In the genomic region with DNA sequence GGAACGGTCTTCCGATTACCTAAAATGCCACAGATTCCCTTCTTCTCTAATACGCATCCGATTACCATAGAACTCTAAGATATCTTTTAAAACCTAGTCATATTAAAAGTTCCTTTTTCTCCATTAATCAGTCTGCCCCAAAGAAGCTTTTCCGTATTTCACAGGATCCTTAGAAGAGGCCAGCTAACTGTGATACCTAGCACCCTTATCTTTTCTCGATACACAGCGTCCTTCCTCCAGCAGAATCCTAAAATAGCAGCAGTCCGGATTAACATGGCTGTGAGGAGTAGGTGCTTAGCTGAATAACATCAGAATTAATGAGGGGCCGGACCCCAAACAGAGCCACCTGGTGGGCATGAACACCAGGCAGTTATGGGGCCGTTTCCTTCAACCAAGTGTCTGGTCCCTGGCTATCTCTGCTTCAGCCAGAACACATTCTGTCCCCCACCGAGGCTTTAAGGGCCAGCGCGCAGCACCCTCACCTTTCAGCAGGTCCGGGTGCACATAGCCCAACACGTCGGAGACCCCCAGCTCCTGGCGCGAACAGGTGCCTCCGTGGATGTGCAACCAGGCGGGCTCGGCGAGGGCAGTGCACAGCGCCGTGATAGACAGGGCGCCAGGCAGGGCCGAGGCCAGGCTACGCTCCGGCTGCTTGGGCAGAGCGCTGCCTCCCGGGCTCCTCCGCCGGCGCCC, we compare ENCODE assay signal across 8 cellular contexts. TPM values are rescaled to one million over a fixed set of nuclear protein-coding genes. Genes with fewer than 3 reads are reported as not detected.
DNase-seq lines count a peak whose midpoint lies in the region; ATAC-seq and TF ChIP-seq lines count a peak whose summit lies in the region.

No MANE protein-coding gene starts in this region.

- DNase-seq in BE2C (peak; percentile 45), NCI-H1105 (lab: John Stamatoyannopoulos, UW) (peak; percentile 30), fibroblast of lung (ENCODE audit: low read depth in 2 of 2) (peak; percentile 38 to 45), SKM-1 (lab: John Stamatoyannopoulos, UW; ENCODE audit: unreplicated experiment) (no peak)
- peak; percentile 70 for DNase-seq in activated CD8-positive, alpha-beta T cell treated with anti-CD3 and anti-CD28 coated beads for 36 hours

- H3K4me3 ChIP-seq in BE2C (ENCODE audit: low read depth, low read length) = peak overlapping the region; percentile 91
- peak overlapping the region; percentile 66 to 98 (median 75) for H3K4me3 ChIP-seq in fibroblast of lung (replicated peaks in 1 of 4; ENCODE audit: control extremely low read depth in 1 of 4, insufficient read depth in 1 of 4, low read depth in 3 of 4, low read length in 4 of 4)
- peak overlapping the region; percentile 62 for H3K4me3 ChIP-seq in neuron (ENCODE audit: low read length)

- H3K9me3 ChIP-seq in BE2C (no peaks in the 10 kb centered on the region), fibroblast of lung (ENCODE audit: control insufficient read depth, insufficient read depth, low read depth, low read length) (no peaks in the 10 kb centered on the region), neuron (ENCODE audit: low read length) (no peaks in the 10 kb centered on the region)

- H3K9ac ChIP-seq in fibroblast of lung (ENCODE audit: insufficient read depth, low read length) = peak overlapping the region; percentile 90

- H3K27ac Mint-ChIP-seq in activated CD8-positive, alpha-beta T cell treated with anti-CD3 and anti-CD28 coated beads for 36 hours = peak overlapping the region; percentile 82

- H3K4me2 ChIP-seq in fibroblast of lung (ENCODE audit: extremely low read depth, insufficient read depth, low read length) = peak overlapping the region; percentile 93

- TF ChIP-seq CTCF in BE2C (IDR thresholded peaks at IDR 0.05; ENCODE audit: low read depth, low read length) (peak; percentile 47), fibroblast of lung (conservative IDR thresholded peaks at IDR 0.05 in 1 of 2, IDR thresholded peaks at IDR 0.05 in 1 of 2; ENCODE audit: low read depth in 1 of 2, low read length in 2 of 2) (peak; percentile 39 to 45)
- peak; percentile 63 for TF ChIP-seq CTCF in activated CD8-positive, alpha-beta T cell treated with anti-CD3 and anti-CD28 coated beads for 36 hours (IDR thresholded peaks at IDR 0.05)

- H3K36me3 ChIP-seq in BE2C (peaks cover 9% of the 10 kb centered on the region), fibroblast of lung (ENCODE audit: control insufficient read depth, insufficient read depth, low read length) (peaks cover 7% of the 10 kb centered on the region), neuron (ENCODE audit: insufficient read depth, low read length) (peaks cover 35% of the 10 kb centered on the region)

- H3K27me3 ChIP-seq in BE2C (no peaks in the 10 kb centered on the region), fibroblast of lung (ENCODE audit: control insufficient read depth, insufficient read depth, low read length) (no peaks in the 10 kb centered on the region), neuron (ENCODE audit: insufficient read depth, low read length) (no peaks in the 10 kb centered on the region)

- no peak overlapping the region for H2AFZ ChIP-seq in fibroblast of lung (ENCODE audit: low read length)
- H2AFZ ChIP-seq in neuron (ENCODE audit: low read depth, low read length) = no peak overlapping the region

- ATAC-seq in GM19035 (IDR thresholded peaks at IDR 0.05; ENCODE audit: unreplicated experiment) = peak; percentile 14
- peak; percentile 1 for ATAC-seq in activated CD8-positive, alpha-beta T cell treated with anti-CD3 and anti-CD28 coated beads for 36 hours
- ATAC-seq in HG03196 (IDR thresholded peaks at IDR 0.05; ENCODE audit: unreplicated experiment) = no peak

- peaks cover 57% of the 10 kb centered on the region for H3K4me1 Mint-ChIP-seq in activated CD8-positive, alpha-beta T cell treated with anti-CD3 and anti-CD28 coated beads for 36 hours (ENCODE audit: low read depth)

- POLR2A ChIA-PET in activated CD8-positive, alpha-beta T cell treated with anti-CD3 and anti-CD28 coated beads for 36 hours (lab: Charles Lee) = interaction anchor here (0.7 to 2.9 kb wide), 4 partner anchors 18 to 56 kb away, joined by 3 to 9 read pairs (median 4); a partner anchor contains a TSS

- H3K9me3 Mint-ChIP-seq in activated CD8-positive, alpha-beta T cell treated with anti-CD3 and anti-CD28 coated beads for 36 hours = no peaks in the 10 kb centered on the region

- CTCF ChIA-PET in activated CD8-positive, alpha-beta T cell treated with anti-CD3 and anti-CD28 coated beads for 36 hours (lab: Charles Lee) = interaction anchor here (0.6 to 2.7 kb wide), 15 partner anchors 9 to 272 kb away, joined by 3 to 14 read pairs (median 6); a partner anchor contains a TSS

- H3K36me3 Mint-ChIP-seq in activated CD8-positive, alpha-beta T cell treated with anti-CD3 and anti-CD28 coated beads for 36 hours (ENCODE audit: low read depth) = peaks cover 38% of the 10 kb centered on the region

- H3K4me1 ChIP-seq in BE2C (peaks cover 6% of the 10 kb centered on the region; the same call in 1 of the 2 replicates), fibroblast of lung (ENCODE audit: control insufficient read depth, extremely low read depth, insufficient read depth, low read length) (peaks cover 30% of the 10 kb centered on the region), neuron (ENCODE audit: insufficient read depth, low read length) (peaks cover 25% of the 10 kb centered on the region)

- H3K27ac ChIP-seq in fibroblast of lung (ENCODE audit: insufficient read depth, low read length) = peak overlapping the region; percentile 89

- intact Hi-C loops in activated CD8-positive, alpha-beta T cell treated with anti-CD3 and anti-CD28 coated beads for 36 hours (cut with micrococcal nuclease) = loop anchor here (5.0 kb wide), 1 partner anchor 128 kb away; a partner anchor contains a TSS

- peaks cover 54% of the 10 kb centered on the region for H3K79me2 ChIP-seq in fibroblast of lung (ENCODE audit: control insufficient read depth, insufficient read depth, low read length)

- H4K20me1 ChIP-seq in fibroblast of lung (ENCODE audit: control insufficient read depth, extremely low read depth, insufficient read depth, low read length) = no peaks in the 10 kb centered on the region

- H3K4me3 Mint-ChIP-seq in activated CD8-positive, alpha-beta T cell treated with anti-CD3 and anti-CD28 coated beads for 36 hours = peak overlapping the region; percentile 85

- no peaks in the 10 kb centered on the region for H3K27me3 Mint-ChIP-seq in activated CD8-positive, alpha-beta T cell treated with anti-CD3 and anti-CD28 coated beads for 36 hours

RNA-seq across cellular contexts. Expression of a gene that starts 1.0 kb away (rescaled TPM):
- polyA plus RNA-seq in BE2C (2012; ENCODE audit: insufficient read depth, insufficient read length, low read depth) = 16.8 TPM
- total RNA-seq in activated CD8-positive, alpha-beta T cell treated with anti-CD3 and anti-CD28 coated beads for 36 hours = 10 to 100 TPM; 13.1 to 15.0 TPM
- total RNA-seq in fibroblast of lung = 15.2 and 20.8 TPM in 2 replicates
- 48.0 and 54.8 TPM in 2 replicates for polyA plus RNA-seq in fibroblast of lung
- polyA plus RNA-seq in fibroblast of lung (2012) = 38.2 and 39.0 TPM in 2 replicates
- polyA minus RNA-seq in fibroblast of lung (ENCODE audit: low replicate concordance) = 147 and 217 TPM in 2 replicates

RNA-seq across cellular contexts. Expression of a gene that starts 1.2 kb away (rescaled TPM):
- 73.9 TPM for polyA plus RNA-seq in BE2C (2012; ENCODE audit: insufficient read depth, insufficient read length, low read depth)
- total RNA-seq in activated CD8-positive, alpha-beta T cell treated with anti-CD3 and anti-CD28 coated beads for 36 hours = 10 to 100 TPM; 72.1 to 72.3 TPM
- 85.3 and 101 TPM in 2 replicates for total RNA-seq in fibroblast of lung
- polyA plus RNA-seq in fibroblast of lung = 57.4 and 67.8 TPM in 2 replicates
- 36.4 and 48.2 TPM in 2 replicates for polyA plus RNA-seq in fibroblast of lung (2012)
- polyA minus RNA-seq in fibroblast of lung (ENCODE audit: low replicate concordance) = 124 and 152 TPM in 2 replicates

RNA-seq across cellular contexts. Expression of a gene that starts 40.5 kb away (rescaled TPM):
- 297 TPM for polyA plus RNA-seq in BE2C (2012; ENCODE audit: insufficient read depth, insufficient read length, low read depth)
- 100 to 1,000 TPM; 175 to 178 TPM for total RNA-seq in activated CD8-positive, alpha-beta T cell treated with anti-CD3 and anti-CD28 coated beads for 36 hours
- total RNA-seq in fibroblast of lung = 39.8 and 49.4 TPM in 2 replicates
- polyA plus RNA-seq in fibroblast of lung = 65.0 and 102 TPM in 2 replicates
- 65.1 and 91.1 TPM in 2 replicates for polyA plus RNA-seq in fibroblast of lung (2012)
- polyA minus RNA-seq in fibroblast of lung (ENCODE audit: low replicate concordance) = 338 and 339 TPM in 2 replicates

RNA-seq across cellular contexts. Expression of a gene that starts 56.2 kb away (rescaled TPM):
- 63.0 TPM for polyA plus RNA-seq in BE2C (2012; ENCODE audit: insufficient read depth, insufficient read length, low read depth)
- total RNA-seq in activated CD8-positive, alpha-beta T cell treated with anti-CD3 and anti-CD28 coated beads for 36 hours = 100 to 1,000 TPM; 145 to 149 TPM
- total RNA-seq in fibroblast of lung = 71.7 and 121 TPM in 2 replicates
- 109 and 114 TPM in 2 replicates for polyA plus RNA-seq in fibroblast of lung
- polyA plus RNA-seq in fibroblast of lung (2012) = 69.2 and 75.6 TPM in 2 replicates
- 33.7 and 41.9 TPM in 2 replicates for polyA minus RNA-seq in fibroblast of lung (ENCODE audit: low replicate concordance)
